In genomic region chr3:127026661-127027060, GRCh38 we compare ENCODE assay signal across 34 cellular contexts.
"Had no signal": no experiment of that assay in that cellular context is flagged by ENCODE, and none has a peak within 500 bp of the region (broad histone marks: within the 10 kb centered on the region; RNA-seq: fewer than 3 reads in every experiment).

No MANE protein-coding gene starts in this region.

- H3K27ac Mint-ChIP-seq: activated CD4-positive, alpha-beta memory T cell treated with anti-CD3 and anti-CD28 coated beads, Interleukin-2, amount 10 ng/mL, durations not matched to agents 7 days and 5 days; activated CD8-positive, alpha-beta memory T cell treated with anti-CD3 and anti-CD28 coated beads, Interleukin-2, amount 10 ng/mL, durations not matched to agents 7 days and 5 days; activated naive CD4-positive, alpha-beta T cell treated with anti-CD3 and anti-CD28 coated beads, Interleukin-2, amount 10 ng/mL, durations not matched to agents 7 days and 5 days; activated naive CD8-positive, alpha-beta T cell; activated naive CD8-positive, alpha-beta T cell treated with anti-CD3 and anti-CD28 coated beads, Interleukin-2, amount 50 U/mL, for 24 hours had no signal

- H3K36me3 Mint-ChIP-seq: activated CD8-positive, alpha-beta memory T cell treated with anti-CD3 and anti-CD28 coated beads, Interleukin-2, amount 10 ng/mL, durations not matched to agents 7 days and 5 days; activated naive CD4-positive, alpha-beta T cell treated with anti-CD3 and anti-CD28 coated beads, Interleukin-2, amount 10 ng/mL, durations not matched to agents 7 days and 5 days; activated naive CD8-positive, alpha-beta T cell had no signal

- H3K9me3 ChIP-seq: MG63 had no signal

- H3K9me3 Mint-ChIP-seq: activated CD4-positive, alpha-beta memory T cell treated with anti-CD3 and anti-CD28 coated beads, Interleukin-2, amount 10 ng/mL, durations not matched to agents 7 days and 5 days; activated naive CD4-positive, alpha-beta T cell treated with anti-CD3 and anti-CD28 coated beads, Interleukin-2, amount 10 ng/mL, durations not matched to agents 7 days and 5 days; activated naive CD8-positive, alpha-beta T cell treated with anti-CD3 and anti-CD28 coated beads, Interleukin-2, amount 50 U/mL, for 24 hours had no signal

- H3K27me3 Mint-ChIP-seq: activated CD4-positive, alpha-beta memory T cell treated with anti-CD3 and anti-CD28 coated beads, Interleukin-2, amount 10 ng/mL, durations not matched to agents 7 days and 5 days; activated CD8-positive, alpha-beta memory T cell treated with anti-CD3 and anti-CD28 coated beads, Interleukin-2, amount 10 ng/mL, durations not matched to agents 7 days and 5 days; activated naive CD4-positive, alpha-beta T cell treated with anti-CD3 and anti-CD28 coated beads, Interleukin-2, amount 10 ng/mL, durations not matched to agents 7 days and 5 days; activated naive CD8-positive, alpha-beta T cell; activated naive CD8-positive, alpha-beta T cell treated with anti-CD3 and anti-CD28 coated beads, Interleukin-2, amount 50 U/mL, for 24 hours had no signal

- ATAC-seq: activated CD8-positive, alpha-beta memory T cell treated with anti-CD3 and anti-CD28 coated beads, Interleukin-2, amount 10 ng/mL, durations not matched to agents 7 days and 5 days; activated naive CD8-positive, alpha-beta T cell treated with anti-CD3 and anti-CD28 coated beads, Interleukin-2, amount 50 U/mL, for 24 hours; Panc1 had no signal

- DNase-seq: activated CD4-positive, alpha-beta memory T cell treated with anti-CD3 and anti-CD28 coated beads, Interleukin-2, amount 10 ng/mL, durations not matched to agents 7 days and 5 days; activated CD4-positive, alpha-beta T cell treated with anti-CD3 and anti-CD28 coated beads for 1 hour; activated CD4-positive, alpha-beta T cell treated with anti-CD3 and anti-CD28 coated beads for 48 hours; activated CD4-positive, CD25-positive, alpha-beta regulatory T cell; activated CD8-positive, alpha-beta memory T cell treated with anti-CD3 and anti-CD28 coated beads for 24 hours; activated CD8-positive, alpha-beta memory T cell treated with anti-CD3 and anti-CD28 coated beads, Interleukin-2, amount 10 ng/mL, durations not matched to agents 7 days and 5 days; activated CD8-positive, alpha-beta memory T cell treated with anti-CD3 and anti-CD28 coated beads, Interleukin-2, amount 50 U/mL, for 48 hours; activated effector memory CD4-positive, alpha-beta T cell treated with Interleukin-2 at 50 U/mL for 16 hours; activated naive CD4-positive, alpha-beta T cell treated with anti-CD3 and anti-CD28 coated beads, Interleukin-2, amount 10 ng/mL, durations not matched to agents 7 days and 5 days; activated naive CD8-positive, alpha-beta T cell treated with anti-CD3 and anti-CD28 coated beads, Interleukin-2, amount 50 U/mL, for 24 hours; activated T-cell treated with anti-CD3 and anti-CD28 coated beads, Interleukin-2, amount 50 U/mL, for 48 hours; amniotic stem cell; aorta; brain microvascular endothelial cell; central memory CD4-positive, alpha-beta T cell; Karpas-422; KBM-7; MG63; NCI-H1048; NCI-H1105 treated with DMSO at 0.1 percent for 48 hours; NCI-H1436; NCI-H2029 treated with DMSO at 0.1 percent for 48 hours; NCI-H2107; NCI-H345; NCI-H524 treated with DMSO at 0.1 percent for 48 hours; Right ventricle myocardium superior; RPMI8226; SW 1271; T-helper 1 cell; T-helper 2 cell; T-helper 9 cell had no signal

- H3K27me3 ChIP-seq: brain microvascular endothelial cell, MG63 had no signal

- H3K4me1 Mint-ChIP-seq: activated CD4-positive, alpha-beta memory T cell treated with anti-CD3 and anti-CD28 coated beads, Interleukin-2, amount 10 ng/mL, durations not matched to agents 7 days and 5 days; activated CD8-positive, alpha-beta memory T cell treated with anti-CD3 and anti-CD28 coated beads, Interleukin-2, amount 10 ng/mL, durations not matched to agents 7 days and 5 days; activated naive CD4-positive, alpha-beta T cell treated with anti-CD3 and anti-CD28 coated beads, Interleukin-2, amount 10 ng/mL, durations not matched to agents 7 days and 5 days; activated naive CD8-positive, alpha-beta T cell treated with anti-CD3 and anti-CD28 coated beads, Interleukin-2, amount 50 U/mL, for 24 hours had no signal

- H3K27ac ChIP-seq: brain microvascular endothelial cell, VCaP had no signal

- H3K4me3 ChIP-seq: MG63 had no signal

- H3K4me3 Mint-ChIP-seq: activated CD4-positive, alpha-beta memory T cell treated with anti-CD3 and anti-CD28 coated beads, Interleukin-2, amount 10 ng/mL, durations not matched to agents 7 days and 5 days; activated CD8-positive, alpha-beta memory T cell treated with anti-CD3 and anti-CD28 coated beads, Interleukin-2, amount 10 ng/mL, durations not matched to agents 7 days and 5 days; activated naive CD4-positive, alpha-beta T cell treated with anti-CD3 and anti-CD28 coated beads, Interleukin-2, amount 10 ng/mL, durations not matched to agents 7 days and 5 days; activated naive CD8-positive, alpha-beta T cell; activated naive CD8-positive, alpha-beta T cell treated with anti-CD3 and anti-CD28 coated beads, Interleukin-2, amount 50 U/mL, for 24 hours had no signal
